21 cellular contexts compared by ENCODE assay signal in the genomic region with DNA sequence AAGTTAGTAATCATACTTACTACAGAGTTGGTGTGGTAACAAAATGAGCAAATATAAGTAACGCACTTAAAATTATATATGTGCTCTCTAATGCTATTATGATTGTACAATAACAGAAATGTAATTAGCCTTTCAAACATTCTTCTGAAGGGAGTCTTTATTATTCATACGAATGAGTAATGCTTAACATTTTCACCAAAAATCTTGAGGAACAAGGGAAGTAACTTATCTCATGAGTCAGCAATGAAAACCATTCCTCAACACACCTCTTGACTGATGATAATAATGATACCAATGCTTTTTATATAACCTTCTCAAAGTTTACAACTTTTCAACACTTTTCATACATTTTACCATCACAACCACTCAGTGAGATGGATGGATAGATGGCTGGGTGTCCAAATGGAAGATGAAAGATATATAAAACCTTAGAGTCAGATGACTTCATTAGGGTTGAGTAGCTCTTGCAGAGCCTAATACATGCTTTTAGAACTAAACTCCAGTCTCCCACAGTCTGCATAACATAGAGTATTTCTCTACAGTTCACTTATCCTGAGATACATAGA.
DNase-seq lines count a peak whose midpoint lies in the region; ATAC-seq and TF ChIP-seq lines count a peak whose summit lies in the region.
"Had no signal": no experiment of that assay in that cellular context is flagged by ENCODE, and none has a peak within 500 bp of the region (broad histone marks: within the 10 kb centered on the region; RNA-seq: fewer than 3 reads in every experiment).

No MANE protein-coding gene starts in this region.

- H3K4me2 ChIP-seq in fibroblast of lung (ENCODE audit: extremely low read depth, insufficient read depth, low read length) (peak overlapping the region; percentile 38), smooth muscle cell (no peak overlapping the region)
- H3K4me2 ChIP-seq: hepatocyte had no signal

- TF ChIP-seq CTCF in fibroblast of lung (conservative IDR thresholded peaks at IDR 0.05 in 1 of 2, IDR thresholded peaks at IDR 0.05 in 1 of 2; ENCODE audit: low read depth in 1 of 2, low read length in 2 of 2) = no peak
- TF ChIP-seq CTCF in smooth muscle cell (IDR thresholded peaks at IDR 0.05; ENCODE audit: borderline replicate concordance, insufficient read depth, poor library complexity, severe bottlenecking) = no peak

- H4K20me1 ChIP-seq in fibroblast of lung (ENCODE audit: control insufficient read depth, extremely low read depth, insufficient read depth, low read length) = no peaks in the 10 kb centered on the region
- no peaks in the 10 kb centered on the region for H4K20me1 ChIP-seq in smooth muscle cell (ENCODE audit: low read depth)

- H3K4me1 ChIP-seq in adipocyte (ENCODE audit: control insufficient read depth, insufficient read depth, low read length) (peaks cover 44% of the 10 kb centered on the region), fibroblast of lung (ENCODE audit: control insufficient read depth, extremely low read depth, insufficient read depth, low read length) (peaks cover 20% of the 10 kb centered on the region), smooth muscle cell (ENCODE audit: low read depth) (peaks cover 8% of the 10 kb centered on the region)

- DNase-seq in HPDE6-E6E7 (ENCODE audit: extremely low spot score) (peak; percentile 14), adipocyte (ENCODE audit: low read depth) (peak; percentile 54), fibroblast of lung (ENCODE audit: low read depth in 2 of 2) (peak; percentile 58 to 92), smooth muscle cell (lab: John Stamatoyannopoulos, UW; ENCODE audit: unreplicated experiment) (no peak)
- DNase-seq in activated T-cell treated with anti-CD3 and anti-CD28 coated beads, Interleukin-2, amount 50 U/mL, for 24 hours = no peak
- no peak for DNase-seq in activated CD8-positive, alpha-beta memory T cell treated with anti-CD3 and anti-CD28 coated beads for 24 hours
- DNase-seq: activated CD4-positive, alpha-beta T cell treated with anti-CD3 and anti-CD28 coated beads for 48 hours; activated CD8-positive, alpha-beta memory T cell treated with anti-CD3 and anti-CD28 coated beads, Interleukin-2, amount 50 U/mL, for 4 hours; aorta; DMS153; H9; MM.1S; NCI-H187 treated with DMSO at 0.1 percent for 48 hours; NCI-H510A treated with DMSO at 0.1 percent for 48 hours; stimulated activated CD4-positive, alpha-beta T cell treated with anti-CD3 and anti-CD28 coated beads, Interleukin-15, amount 100 ng/mL, for 24 hours; stimulated activated naive CD4-positive, alpha-beta T cell treated with Interleukin-2 at 50 U/mL for 16 hours had no signal

- H3K4me3 ChIP-seq in adipocyte (ENCODE audit: low read length) = no peak overlapping the region
- no peak overlapping the region for H3K4me3 ChIP-seq in fibroblast of lung (replicated peaks in 1 of 4; ENCODE audit: control extremely low read depth in 1 of 4, insufficient read depth in 1 of 4, low read depth in 3 of 4, low read length in 4 of 4)
- H3K4me3 ChIP-seq in smooth muscle cell = no peak overlapping the region
- H3K4me3 ChIP-seq: coronary artery, hepatocyte had no signal

- no peaks in the 10 kb centered on the region for H3K4me1 Mint-ChIP-seq in activated T-cell treated with anti-CD3 and anti-CD28 coated beads, Interleukin-2, amount 50 U/mL, for 24 hours (ENCODE audit: low read depth)

- H3K9ac ChIP-seq in adipocyte (ENCODE audit: low read length) (no peak overlapping the region), fibroblast of lung (ENCODE audit: insufficient read depth, low read length) (no peak overlapping the region), smooth muscle cell (ENCODE audit: low read depth) (no peak overlapping the region)

- no peaks in the 10 kb centered on the region for H3K9me3 ChIP-seq in adipocyte (ENCODE audit: control insufficient read depth, low read length)
- no peaks in the 10 kb centered on the region for H3K9me3 ChIP-seq in fibroblast of lung (ENCODE audit: control insufficient read depth, insufficient read depth, low read depth, low read length)
- no peaks in the 10 kb centered on the region for H3K9me3 ChIP-seq in smooth muscle cell (replicated peaks; ENCODE audit: low read depth)

- no peaks in the 10 kb centered on the region for H3K27me3 Mint-ChIP-seq in activated T-cell treated with anti-CD3 and anti-CD28 coated beads, Interleukin-2, amount 50 U/mL, for 24 hours

- H3K79me2 ChIP-seq in fibroblast of lung (ENCODE audit: control insufficient read depth, insufficient read depth, low read length) (no peaks in the 10 kb centered on the region), smooth muscle cell (ENCODE audit: low read depth) (no peaks in the 10 kb centered on the region)
- H3K79me2 ChIP-seq: hepatocyte had no signal

- H3K36me3 Mint-ChIP-seq in activated T-cell treated with anti-CD3 and anti-CD28 coated beads, Interleukin-2, amount 50 U/mL, for 24 hours (ENCODE audit: low read depth) = no peaks in the 10 kb centered on the region
- H3K36me3 Mint-ChIP-seq: mesothelial cell of epicardium had no signal

- H3F3A ChIP-seq in smooth muscle cell (ENCODE audit: low read depth) = peaks cover 10% of the 10 kb centered on the region

- peak overlapping the region; percentile 27 for H3K27ac ChIP-seq in fibroblast of lung (ENCODE audit: insufficient read depth, low read length)
- peak overlapping the region; percentile 0 for H3K27ac ChIP-seq in smooth muscle cell (ENCODE audit: low read depth)
- H3K27ac ChIP-seq: C4-2B, coronary artery, hepatocyte had no signal

- no peak overlapping the region for H3K27ac Mint-ChIP-seq in activated T-cell treated with anti-CD3 and anti-CD28 coated beads, Interleukin-2, amount 50 U/mL, for 24 hours
- H3K27ac Mint-ChIP-seq: mesothelial cell of epicardium had no signal

- H2AFZ ChIP-seq in fibroblast of lung (ENCODE audit: low read length) (no peak overlapping the region), smooth muscle cell (ENCODE audit: low read depth) (no peak overlapping the region)
- H2AFZ ChIP-seq: hepatocyte had no signal

- H3K36me3 ChIP-seq in adipocyte (ENCODE audit: control insufficient read depth, insufficient read depth, low read length, severe bottlenecking) = no peaks in the 10 kb centered on the region
- no peaks in the 10 kb centered on the region for H3K36me3 ChIP-seq in fibroblast of lung (ENCODE audit: control insufficient read depth, insufficient read depth, low read length)
- no peaks in the 10 kb centered on the region for H3K36me3 ChIP-seq in smooth muscle cell (ENCODE audit: low read depth)

- H3K9me3 Mint-ChIP-seq in activated T-cell treated with anti-CD3 and anti-CD28 coated beads, Interleukin-2, amount 50 U/mL, for 24 hours = peaks cover 2% of the 10 kb centered on the region
- H3K9me3 Mint-ChIP-seq: H9, mesothelial cell of epicardium had no signal

- H3K4me3 Mint-ChIP-seq in activated T-cell treated with anti-CD3 and anti-CD28 coated beads, Interleukin-2, amount 50 U/mL, for 24 hours = no peak overlapping the region
- H3K4me3 Mint-ChIP-seq: H9, mesothelial cell of epicardium had no signal

- ATAC-seq in GM19324 (IDR thresholded peaks at IDR 0.05; ENCODE audit: low FRiP score, unreplicated experiment) = no peak

- H3K27me3 ChIP-seq in adipocyte (replicated peaks; ENCODE audit: control insufficient read depth, insufficient read depth, low read length) (no peaks in the 10 kb centered on the region), fibroblast of lung (ENCODE audit: control insufficient read depth, insufficient read depth, low read length) (no peaks in the 10 kb centered on the region), smooth muscle cell (ENCODE audit: low read depth) (no peaks in the 10 kb centered on the region)
- H3K27me3 ChIP-seq: hepatocyte had no signal

- WGBS in smooth muscle cell (ENCODE audit: low lambda C conversion rate) = 68% methylated on average over 2 of the region's 2 CpGs

Comparison
In these comparisons a context has a peak if more than half of its experiments do, and no peak if none do; other contexts are left out.
1. DNase-seq: peak in HPDE6-E6E7 (single experiment), adipocyte (single experiment) and fibroblast of lung (2 of 2); none in smooth muscle cell (single experiment), activated T-cell treated with anti-CD3 and anti-CD28 coated beads, Interleukin-2, amount 50 U/mL, for 24 hours (single experiment) and activated CD8-positive, alpha-beta memory T cell treated with anti-CD3 and anti-CD28 coated beads for 24 hours (single experiment).